In the genomic region with DNA sequence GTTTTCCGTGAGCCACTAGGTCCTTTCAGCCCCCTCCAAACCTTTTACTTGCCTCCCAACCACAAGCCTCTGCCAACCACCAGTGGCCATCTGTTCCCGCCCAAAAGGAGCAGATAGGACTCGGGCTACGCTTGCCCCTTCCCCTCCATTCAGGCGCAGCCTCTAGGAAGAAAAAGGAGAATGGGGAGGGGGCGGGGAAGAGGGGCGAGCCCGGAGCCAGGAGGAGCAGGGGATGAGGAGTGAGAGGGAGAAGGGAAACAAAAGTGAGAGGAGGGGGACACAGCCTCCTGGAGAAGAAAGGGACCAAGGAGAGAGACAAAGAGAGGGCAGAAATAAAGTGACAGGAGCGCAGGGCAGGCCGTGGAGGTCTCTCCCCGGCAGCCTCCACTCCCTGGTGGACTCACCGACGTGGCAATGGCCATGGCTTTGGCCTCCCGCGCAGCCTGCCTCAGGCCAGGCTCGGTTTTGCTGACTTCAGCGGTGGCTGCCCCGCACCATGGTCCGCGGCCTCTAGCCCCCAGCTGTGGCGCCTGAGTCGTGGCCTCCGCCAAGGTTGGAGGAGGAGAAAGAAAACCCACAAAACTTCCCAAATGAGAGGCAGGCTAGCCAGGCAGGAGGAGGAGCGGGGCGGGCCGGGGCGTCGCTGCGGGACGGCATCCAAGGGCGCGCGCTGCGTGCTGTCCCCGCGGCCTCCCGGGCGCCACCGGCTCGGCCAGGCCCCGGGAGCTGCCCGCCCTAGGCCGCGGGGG, we compare ENCODE assay signal across 10 cellular contexts. TPM values are rescaled to one million over a fixed set of nuclear protein-coding genes. Genes with fewer than 3 reads are reported as not detected.
DNase-seq lines count a peak whose midpoint lies in the region; ATAC-seq and TF ChIP-seq lines count a peak whose summit lies in the region.
"Had no signal": no experiment of that assay in that cellular context is flagged by ENCODE, and none has a peak within 500 bp of the region (broad histone marks: within the 10 kb centered on the region; RNA-seq: fewer than 3 reads in every experiment).

A gene with protein sequence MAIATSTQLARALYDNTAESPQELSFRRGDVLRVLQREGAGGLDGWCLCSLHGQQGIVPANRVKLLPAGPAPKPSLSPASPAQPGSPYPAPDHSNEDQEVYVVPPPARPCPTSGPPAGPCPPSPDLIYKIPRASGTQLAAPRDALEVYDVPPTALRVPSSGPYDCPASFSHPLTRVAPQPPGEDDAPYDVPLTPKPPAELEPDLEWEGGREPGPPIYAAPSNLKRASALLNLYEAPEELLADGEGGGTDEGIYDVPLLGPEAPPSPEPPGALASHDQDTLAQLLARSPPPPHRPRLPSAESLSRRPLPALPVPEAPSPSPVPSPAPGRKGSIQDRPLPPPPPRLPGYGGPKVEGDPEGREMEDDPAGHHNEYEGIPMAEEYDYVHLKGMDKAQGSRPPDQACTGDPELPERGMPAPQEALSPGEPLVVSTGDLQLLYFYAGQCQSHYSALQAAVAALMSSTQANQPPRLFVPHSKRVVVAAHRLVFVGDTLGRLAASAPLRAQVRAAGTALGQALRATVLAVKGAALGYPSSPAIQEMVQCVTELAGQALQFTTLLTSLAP (minus strand): TSS at position 569 of the 749 bp plus-strand sequence. CDS start 147 bp downstream, at position 422.

- TF ChIP-seq CTCF in cardiac fibroblast (IDR thresholded peaks at IDR 0.05; ENCODE audit: low read depth, low read length) (no peak), retinal pigment epithelial cell (conservative IDR thresholded peaks at IDR 0.05; ENCODE audit: low read depth, low read length) (no peak)

- DNase-seq in GM23248 = peak; percentile 73
- no peak for DNase-seq in cardiac fibroblast (ENCODE audit: low read depth in 2 of 2)
- DNase-seq in retinal pigment epithelial cell (ENCODE audit: low read depth) = no peak
- DNase-seq in COLO668 (lab: John Stamatoyannopoulos, UW; ENCODE audit: unreplicated experiment) = no peak
- DNase-seq in NCI-H345 (lab: John Stamatoyannopoulos, UW) = no peak
- DNase-seq: activated CD4-positive, alpha-beta T cell treated with anti-CD3 and anti-CD28 coated beads, Interleukin-2, amount 50 U/mL, for 48 hours had no signal

- no peaks in the 10 kb centered on the region for H3K9me2 ChIP-seq in GM23248 (ENCODE audit: insufficient read depth)

- H3K36me3 ChIP-seq in GM23248 (ENCODE audit: low read depth) = no peaks in the 10 kb centered on the region

- ATAC-seq in GM21447 (IDR thresholded peaks at IDR 0.05; ENCODE audit: unreplicated experiment) (no peak), GM18511 (IDR thresholded peaks at IDR 0.05; ENCODE audit: unreplicated experiment) (no peak)

- H3K9me3 ChIP-seq in GM23248 (ENCODE audit: low read depth) (no peaks in the 10 kb centered on the region), iPS-18c (ENCODE audit: control insufficient read depth, insufficient read depth, low read length) (no peaks in the 10 kb centered on the region)

- peaks cover 34% of the 10 kb centered on the region for H3K79me2 ChIP-seq in GM23248 (ENCODE audit: insufficient read depth)

- H4K20me1 ChIP-seq in GM23248 (ENCODE audit: insufficient read depth) = no peaks in the 10 kb centered on the region

- peak within 1 kb of the TSS; percentile 79 for H3K27ac ChIP-seq in GM23248
- H3K27ac ChIP-seq: KMS-11 had no signal

- H2AFZ ChIP-seq in GM23248 = peak within 1 kb of the TSS; percentile 76

- no peaks in the 10 kb centered on the region for H3K27me3 ChIP-seq in GM23248 (replicated peaks; ENCODE audit: insufficient read depth)

- 2 to 3% methylated on average over 29 to 37 of the region's 44 CpGs for WGBS in GM23248 (ENCODE audit: low coverage in 1 of 2, low lambda C conversion rate in 2 of 2, missing lambda C conversion rate in 2 of 2), 2 experiments

- H3K4me2 ChIP-seq in GM23248 (ENCODE audit: unreplicated experiment) = peak within 1 kb of the TSS; percentile 96
- H3K4me2 ChIP-seq: KMS-11 had no signal

- peaks cover 21% of the 10 kb centered on the region for H3F3A ChIP-seq in GM23248 (ENCODE audit: insufficient read depth)

- H3K4me3 ChIP-seq in GM23248 (peak within 1 kb of the TSS; percentile 85), cardiac fibroblast (replicated peaks in 1 of 2; ENCODE audit: low read depth in 2 of 2, low read length in 2 of 2) (peak within 1 kb of the TSS; percentile 24 to 48), iPS-18c (ENCODE audit: insufficient read depth, low read depth, low read length) (peak within 1 kb of the TSS; percentile 78), retinal pigment epithelial cell (ENCODE audit: low read length) (peak within 1 kb of the TSS; percentile 47)

- peak within 1 kb of the TSS; percentile 95 for H3K9ac ChIP-seq in GM23248
- H3K9ac ChIP-seq: KMS-11 had no signal

- peaks cover 17% of the 10 kb centered on the region for H3K4me1 ChIP-seq in GM23248 (ENCODE audit: insufficient read depth)

- in situ Hi-C loops in GM23248 (cut with MboI) = no loop called here

RNA-seq across cellular contexts. Expression of the gene that starts here (rescaled TPM):
- 8.6 and 17.3 TPM in 2 replicates for total RNA-seq in GM23248 (2014; rRNA removed; shearing (Covaris generic))
- polyA plus RNA-seq in GM23248 (2016; fragmentation: Nextera tagmentation; extraction: Ambion mirVana) = 3.9 and 4.2 TPM in 2 replicates
